In genomic region chr6:27518881-27519795, GRCh38 we compare ENCODE assay signal across 1 cellular context.
A peak's percentile ranks its signal among the peaks of the same experiment; 100 is the strongest.
TF ChIP-seq lines count a peak whose summit lies in the region.

No MANE protein-coding gene starts in this region.

TF ChIP-seq in HEK293, 187 proteins besides CTCF, POLR2A, EP300 and RAD21 (continued from another document and continues in another):
- no peak for TF ChIP-seq REST (tag by site-specific recombination; IDR thresholded peaks at IDR 0.05)
- no peak for TF ChIP-seq KLF1 (tag by site-specific recombination; IDR thresholded peaks at IDR 0.05)
- peak; percentile 66 for TF ChIP-seq YY1 (tag by site-specific recombination; IDR thresholded peaks at IDR 0.05)
- TF ChIP-seq ZNF280C (tag by site-specific recombination; IDR thresholded peaks at IDR 0.05), result no peak
- no peak for TF ChIP-seq ZNF112 (tag by site-specific recombination; IDR thresholded peaks at IDR 0.05)
- no peak for TF ChIP-seq ZBTB11 (tag by site-specific recombination; conservative IDR thresholded peaks at IDR 0.05; ENCODE audit: low read depth)
- TF ChIP-seq FEZF1 (tag by site-specific recombination; IDR thresholded peaks at IDR 0.05), result no peak
- peak; percentile 33; the same call in 1 of the 2 replicates for TF ChIP-seq ZBTB20 (tag by site-specific recombination; IDR thresholded peaks at IDR 0.05)
- peak; percentile 71 for TF ChIP-seq ZNF184 (tag by site-specific recombination; IDR thresholded peaks at IDR 0.05)
- TF ChIP-seq YY2 (tag by site-specific recombination; IDR thresholded peaks at IDR 0.05), result peak; percentile 62; the same call in 1 of the 2 replicates
- TF ChIP-seq PRDM6 (tag by site-specific recombination; IDR thresholded peaks at IDR 0.05), result peak; percentile 67
- TF ChIP-seq BCL11A (tag by site-specific recombination; IDR thresholded peaks at IDR 0.05; ENCODE audit: low read depth), result no peak
- TF ChIP-seq ZIC2 (tag by site-specific recombination; IDR thresholded peaks at IDR 0.05), result no peak
- no peak for TF ChIP-seq ZBTB7A (tag by site-specific recombination; IDR thresholded peaks at IDR 0.05; ENCODE audit: low read depth)
- TF ChIP-seq ZNF354C (tag by site-specific recombination; IDR thresholded peaks at IDR 0.05; ENCODE audit: borderline replicate concordance, low read depth), result no peak
- TF ChIP-seq ZXDB (tag by site-specific recombination; IDR thresholded peaks at IDR 0.05), result peak; percentile 84
- no peak for TF ChIP-seq EGR2 (tag by site-specific recombination; IDR thresholded peaks at IDR 0.05; ENCODE audit: low read depth)
- TF ChIP-seq ZNF701 (tag by site-specific recombination; IDR thresholded peaks at IDR 0.05), result no peak
- peak; percentile 18; the same call in 1 of the 2 replicates for TF ChIP-seq ZNF391 (tag by site-specific recombination; IDR thresholded peaks at IDR 0.05; ENCODE audit: borderline replicate concordance, low read depth)
- TF ChIP-seq ZNF571 (tag by site-specific recombination; IDR thresholded peaks at IDR 0.05), result no peak
- no peak for TF ChIP-seq ZNF223 (tag by site-specific recombination; IDR thresholded peaks at IDR 0.05)
- no peak for TF ChIP-seq ZNF473 (tag by site-specific recombination; IDR thresholded peaks at IDR 0.05)
- no peak for TF ChIP-seq SETDB1 (IDR thresholded peaks at IDR 0.05; ENCODE audit: insufficient read length, low read length)
- peak; percentile 41; the same call in 1 of the 2 replicates for TF ChIP-seq ZNF394 (tag by site-specific recombination; IDR thresholded peaks at IDR 0.05; ENCODE audit: borderline replicate concordance)
- TF ChIP-seq ZNF280D (tag by site-specific recombination; IDR thresholded peaks at IDR 0.05), result no peak
- no peak for TF ChIP-seq BCL11B (tag by site-specific recombination; IDR thresholded peaks at IDR 0.05; ENCODE audit: low read depth)
- no peak for TF ChIP-seq RBAK (tag by site-specific recombination; IDR thresholded peaks at IDR 0.05)
- TF ChIP-seq ZNF366 (tag by site-specific recombination; conservative IDR thresholded peaks at IDR 0.05), result peak; percentile 41; the same call in 1 of the 2 replicates
- TF ChIP-seq ZNF501 (tag by site-specific recombination; IDR thresholded peaks at IDR 0.05), result peak; percentile 70; the same call in 1 of the 2 replicates
- peak; percentile 39; the same call in 1 of the 2 replicates for TF ChIP-seq ZBTB6 (tag by site-specific recombination; IDR thresholded peaks at IDR 0.05)
- TF ChIP-seq ZSCAN23 (tag by site-specific recombination; IDR thresholded peaks at IDR 0.05), result no peak; the same call in 1 of the 2 replicates
- no peak for TF ChIP-seq PRDM2 (tag by site-specific recombination; IDR thresholded peaks at IDR 0.05; ENCODE audit: borderline replicate concordance)
- no peak for TF ChIP-seq ZNF37A (tag by site-specific recombination; IDR thresholded peaks at IDR 0.05)
- TF ChIP-seq ZNF175 (tag by site-specific recombination; IDR thresholded peaks at IDR 0.05), result no peak
- no peak for TF ChIP-seq ZNF549 (tag by site-specific recombination; IDR thresholded peaks at IDR 0.05)
- TF ChIP-seq WT1 (tag by site-specific recombination; IDR thresholded peaks at IDR 0.05), result 0 out of 2 replicates have a peak, but pooled peaks have one; percentile 4
